In the genomic region with DNA sequence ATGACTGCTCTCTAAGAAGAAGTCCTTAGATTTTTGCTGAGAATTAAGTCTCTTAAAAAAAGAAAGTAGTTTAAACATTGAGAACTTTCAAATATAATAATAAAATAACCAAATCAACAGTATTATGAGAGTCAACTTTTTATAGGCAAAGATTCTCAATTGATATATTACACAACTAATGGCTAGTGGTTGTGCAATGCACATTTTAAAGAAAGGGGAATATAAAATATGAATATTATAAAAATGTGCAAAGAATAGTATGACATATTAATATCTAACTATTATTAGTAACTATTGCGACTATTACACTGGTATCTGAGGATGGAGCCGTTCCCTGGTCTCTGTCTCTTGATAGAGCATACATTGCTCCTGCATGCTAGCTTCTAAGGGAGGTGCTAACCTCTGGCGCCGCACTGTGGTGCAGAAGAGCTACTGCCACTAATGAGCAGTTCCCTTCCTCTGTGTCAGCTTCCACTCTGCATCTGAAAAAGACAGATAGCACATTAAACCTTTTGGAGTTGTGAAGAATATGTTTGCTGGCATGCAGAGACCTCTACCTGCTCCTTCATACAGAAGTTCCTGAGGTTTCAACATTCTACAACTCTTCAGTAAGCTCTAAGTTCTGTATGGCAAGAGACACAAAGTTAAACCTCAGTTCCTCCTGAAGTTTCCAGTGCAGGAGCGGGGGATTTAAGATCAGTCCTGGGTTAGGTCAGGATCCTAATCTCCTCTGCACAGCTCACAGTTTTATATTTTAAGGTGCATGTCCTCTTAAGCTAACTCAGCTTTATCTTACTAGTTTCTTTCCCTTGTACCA, we compare ENCODE assay signal across 8 cellular contexts. TPM values are rescaled to one million over a fixed set of nuclear protein-coding genes. Genes with fewer than 3 reads are reported as not detected.
DNase-seq lines count a peak whose midpoint lies in the region; ATAC-seq and TF ChIP-seq lines count a peak whose summit lies in the region.

No MANE protein-coding gene starts in this region.

- H3K9ac ChIP-seq in MM.1S (ENCODE audit: low read length) = no peak overlapping the region

- H3K4me3 ChIP-seq in MM.1S (ENCODE audit: low read length) (no peak overlapping the region), left lung (no peak overlapping the region)

- no peaks in the 10 kb centered on the region for H3K9me2 ChIP-seq in MM.1S (replicated peaks; ENCODE audit: insufficient read depth, low read length)

- peak; percentile 86 for ATAC-seq in left lung

- H3K27ac ChIP-seq in MM.1S (ENCODE audit: low read length) = no peak overlapping the region
- H3K27ac ChIP-seq in left lung = no peak overlapping the region

- H3K36me3 ChIP-seq in MM.1S (replicated peaks; ENCODE audit: insufficient read depth, low read length) = no peaks in the 10 kb centered on the region
- no peaks in the 10 kb centered on the region for H3K36me3 ChIP-seq in left lung

- H3F3A ChIP-seq in MM.1S (ENCODE audit: insufficient read depth, low read length) = no peaks in the 10 kb centered on the region

- H4K20me1 ChIP-seq in MM.1S (ENCODE audit: insufficient read depth, low read length) = no peaks in the 10 kb centered on the region

- H3K79me2 ChIP-seq in MM.1S (ENCODE audit: low read length) = no peaks in the 10 kb centered on the region

- H2AFZ ChIP-seq in MM.1S (ENCODE audit: low read length) = no peak overlapping the region

- no peak overlapping the region for H3K4me2 ChIP-seq in MM.1S (ENCODE audit: low read depth, low read length)

- H3K9me3 ChIP-seq in MM.1S (replicated peaks; ENCODE audit: insufficient read depth, low read length) = no peaks in the 10 kb centered on the region
- H3K9me3 ChIP-seq in left lung = no peaks in the 10 kb centered on the region

- H3K4me1 ChIP-seq in MM.1S (ENCODE audit: low read length) = no peaks in the 10 kb centered on the region
- H3K4me1 ChIP-seq in left lung = peaks cover 13 to 20% of the 10 kb centered on the region in 2 donors

- TF ChIP-seq CTCF in MM.1S (IDR thresholded peaks at IDR 0.05; ENCODE audit: low read length) (peak; percentile 87), left lung (IDR thresholded peaks at IDR 0.05) (peak; percentile 63 to 74)

- DNase-seq in activated gamma-delta T cell treated with Interleukin-2 at 50 U/mL for 16 hours (peak; percentile 22), activated gamma-delta T cell (lab: John Stamatoyannopoulos, UW) (no peak), HCEC 1CT (peak; percentile 62), MM.1S (peak; percentile 72), SKM-1 (lab: John Stamatoyannopoulos, UW; ENCODE audit: unreplicated experiment) (peak; percentile 81), cerebellar cortex (ENCODE audit: low spot score) (peak; percentile 30), left lung (peak; percentile 65 to 86)
- peak; percentile 25 for DNase-seq in stimulated activated CD8-positive, alpha-beta memory T cell treated with anti-CD3 and anti-CD28 coated beads, Interleukin-4, amount 100 ng/mL, for 24 hours (ENCODE audit: low read depth)

- intact Hi-C loops in left lung (cut with DNase I) = loop anchor here in 1 of 2 donors (10.0 kb wide), 1 partner anchor 141 kb away; a partner anchor contains a TSS

- H3K27me3 ChIP-seq in MM.1S (replicated peaks; ENCODE audit: insufficient read depth, low read length) (peaks cover 9% of the 10 kb centered on the region), left lung (peaks cover 37 to 75% of the 10 kb centered on the region in 2 donors)

RNA-seq across cellular contexts. Expression of a gene that starts 3.5 kb away (rescaled TPM):
- under 1 TPM; 0.29 to 0.58 TPM for total RNA-seq in left lung
